Comparison of ENCODE assay signal across 12 cellular contexts in genomic region chr6:158705386-158706126, GRCh38. TPM values are rescaled to one million over a fixed set of nuclear protein-coding genes. Genes with fewer than 3 reads are reported as not detected.
DNase-seq lines count a peak whose midpoint lies in the region; ATAC-seq and TF ChIP-seq lines count a peak whose summit lies in the region.
"Had no signal": no experiment of that assay in that cellular context is flagged by ENCODE, and none has a peak within 500 bp of the region (broad histone marks: within the 10 kb centered on the region; RNA-seq: fewer than 3 reads in every experiment).

No MANE protein-coding gene starts in this region.

- peak in 1 of 4 donors; percentile 5 for ATAC-seq in heart left ventricle
- ATAC-seq in HG03135 (IDR thresholded peaks at IDR 0.05; ENCODE audit: unreplicated experiment) = no peak

- H3K27ac ChIP-seq in heart left ventricle = peak overlapping the region; percentile 58 to 90 (median 80)
- H3K27ac ChIP-seq in neural progenitor cell = no peak overlapping the region
- H3K27ac ChIP-seq: foreskin keratinocyte, WERI-Rb-1 had no signal

- no peak for DNase-seq in heart left ventricle
- no peak for DNase-seq in cardiac septum (ENCODE audit: low spot score)
- DNase-seq in neural progenitor cell (ENCODE audit: low spot score) = no peak
- DNase-seq in ureter (ENCODE audit: low spot score) = peak; percentile 40
- no peak for DNase-seq in SIG-M5 (lab: John Stamatoyannopoulos, UW)
- DNase-seq in NCI-H2081 (lab: John Stamatoyannopoulos, UW) = no peak

- peaks cover 15% of the 10 kb centered on the region for H3K4me1 Mint-ChIP-seq in dendritic cell treated with granulocyte-macrophage colony-stimulating factor and Interleukin-4, amounts not matched to agents 40 ng/mL and 50 ng/mL, for 4 days (ENCODE audit: low read depth)
- peaks cover 12% of the 10 kb centered on the region for H3K4me1 Mint-ChIP-seq in neural progenitor cell

- H3K36me3 ChIP-seq in heart left ventricle (no peaks in the 10 kb centered on the region), neural progenitor cell (no peaks in the 10 kb centered on the region)
- H3K36me3 ChIP-seq: WERI-Rb-1 had no signal

- peaks cover 6 to 53% (median 38%) of the 10 kb centered on the region in 12 donors for H3K4me1 ChIP-seq in heart left ventricle
- no peaks in the 10 kb centered on the region for H3K4me1 ChIP-seq in neural progenitor cell

- TF ChIP-seq CTCF in heart left ventricle (IDR thresholded peaks at IDR 0.05) = no peak
- TF ChIP-seq CTCF in neural progenitor cell (IDR thresholded peaks at IDR 0.05) = no peak

- H3K4me3 ChIP-seq in heart left ventricle (no peak overlapping the region), neural progenitor cell (no peak overlapping the region)
- H3K4me3 ChIP-seq: skin epidermis had no signal

- peaks cover 6% of the 10 kb centered on the region for H3K36me3 Mint-ChIP-seq in dendritic cell treated with granulocyte-macrophage colony-stimulating factor and Interleukin-4, amounts not matched to agents 40 ng/mL and 50 ng/mL, for 4 days (ENCODE audit: low read depth)
- no peaks in the 10 kb centered on the region for H3K36me3 Mint-ChIP-seq in neural progenitor cell

- H3K9me3 ChIP-seq in heart left ventricle (no peaks in the 10 kb centered on the region), neural progenitor cell (ENCODE audit: low read depth) (no peaks in the 10 kb centered on the region)

- 73 to 81% (median 80%) methylated on average over 9 to 13 of the region's 13 CpGs for WGBS in heart left ventricle, 4 donors

- no peaks in the 10 kb centered on the region for H3K9me3 Mint-ChIP-seq in dendritic cell treated with granulocyte-macrophage colony-stimulating factor and Interleukin-4, amounts not matched to agents 40 ng/mL and 50 ng/mL, for 4 days
- no peaks in the 10 kb centered on the region for H3K9me3 Mint-ChIP-seq in neural progenitor cell
- H3K9me3 Mint-ChIP-seq: nephron progenitor cell had no signal

- TF ChIP-seq POLR2A in heart left ventricle (IDR thresholded peaks at IDR 0.05) = no peak

- no peak overlapping the region for H2AFZ ChIP-seq in neural progenitor cell (replicated peaks)

- H3K27me3 ChIP-seq in heart left ventricle = no peaks in the 10 kb centered on the region
- peaks cover 4% of the 10 kb centered on the region for H3K27me3 ChIP-seq in neural progenitor cell
- H3K27me3 ChIP-seq: foreskin keratinocyte had no signal

- H3K27me3 Mint-ChIP-seq in dendritic cell treated with granulocyte-macrophage colony-stimulating factor and Interleukin-4, amounts not matched to agents 40 ng/mL and 50 ng/mL, for 4 days = no peaks in the 10 kb centered on the region
- H3K27me3 Mint-ChIP-seq in neural progenitor cell (ENCODE audit: insufficient read depth, low read depth) = peaks cover 5% of the 10 kb centered on the region

- no peak overlapping the region for H3K4me2 ChIP-seq in neural progenitor cell

- no peaks in the 10 kb centered on the region for H3K79me2 ChIP-seq in neural progenitor cell (ENCODE audit: low read depth)

- H3K4me3 Mint-ChIP-seq in dendritic cell treated with granulocyte-macrophage colony-stimulating factor and Interleukin-4, amounts not matched to agents 40 ng/mL and 50 ng/mL, for 4 days = no peak overlapping the region
- H3K4me3 Mint-ChIP-seq in neural progenitor cell = no peak overlapping the region
- H3K4me3 Mint-ChIP-seq: nephron progenitor cell had no signal

- no peak overlapping the region for H3K9ac ChIP-seq in neural progenitor cell

- peak overlapping the region; percentile 28 for H3K27ac Mint-ChIP-seq in dendritic cell treated with granulocyte-macrophage colony-stimulating factor and Interleukin-4, amounts not matched to agents 40 ng/mL and 50 ng/mL, for 4 days
- H3K27ac Mint-ChIP-seq in neural progenitor cell = peak overlapping the region; percentile 78
- H3K27ac Mint-ChIP-seq: nephron progenitor cell had no signal

- no peaks in the 10 kb centered on the region for H3F3A ChIP-seq in neural progenitor cell (ENCODE audit: low read depth)

- no peaks in the 10 kb centered on the region for H4K20me1 ChIP-seq in neural progenitor cell (ENCODE audit: low read depth)

- intact Hi-C loops in heart left ventricle (cut with DNase I) (loop anchor here (1.0 to 10.0 kb wide), 12 partner anchors 67 to 429 kb away; partner anchors contain the start of gene EZR (in 5 of the 10)), cardiac septum (cut with DNase I) (loop anchor here (2.0 to 10.0 kb wide), 5 partner anchors 63 to 429 kb away; partner anchors contain the start of gene DYNLT1)
- intact Hi-C loops in dendritic cell treated with granulocyte-macrophage colony-stimulating factor and Interleukin-4, amounts not matched to agents 40 ng/mL and 50 ng/mL, for 4 days (cut with micrococcal nuclease) = loop anchor here (10.0 kb wide), 1 partner anchor 59 kb away; no protein-coding TSS in a partner anchor

RNA-seq across cellular contexts. Expression of gene SYTL3, which starts 55.7 kb away (rescaled TPM):
- total RNA-seq in heart left ventricle (10 to 100 TPM in 3 of 9 donors, 1 to 10 TPM in 6; 4.1 to 14.6 (median 8.2) TPM), cardiac septum (5.7 TPM), neural progenitor cell (ENCODE audit: low replicate concordance) (0.25 TPM in 1 of 2 replicates, not detected in the other), ureter (8.7 TPM)
- polyA plus RNA-seq in heart left ventricle = 10 to 100 TPM in 1 of 2 donors, 1 to 10 TPM in 1; 4.0 to 14.0 TPM
